Comparison of ENCODE assay signal across 8 cellular contexts in genomic region chr10:78033623-78034470, GRCh38. TPM values are rescaled to one million over a fixed set of nuclear protein-coding genes. Genes with fewer than 3 reads are reported as not detected.
A peak's percentile ranks its signal among the peaks of the same experiment; 100 is the strongest.
DNase-seq lines count a peak whose midpoint lies in the region; TF ChIP-seq lines count a peak whose summit lies in the region.

Gene RPS24, plus strand, starts transcription at chr10:78033863. Its CDS starts 39 bp downstream, at chr10:78033902.

- H3K27me3 ChIP-seq in neuron (ENCODE audit: insufficient read depth, low read length) (no peaks in the 10 kb centered on the region), subcutaneous abdominal adipose tissue (ENCODE audit: control insufficient read depth in 5 of 5, insufficient read depth in 4 of 5, low read length in 5 of 5) (no peaks in the 10 kb centered on the region)

- DNase-seq in GF-D8 (lab: John Stamatoyannopoulos, UW) (peak; percentile 94), HEK293T (ENCODE audit: extremely low spot score) (peak; percentile 92), MV-4-11 (lab: John Stamatoyannopoulos, UW) (peak; percentile 97), SK-MEL-5 (ENCODE audit: low read depth, low spot score) (peak; percentile 95), foreskin melanocyte (peak; percentile 91)
- DNase-seq in activated naive CD4-positive, alpha-beta T cell treated with Interleukin-2 at 50 U/mL for 16 hours = peak; percentile 96

- peaks cover 37% of the 10 kb centered on the region for H3K36me3 ChIP-seq in neuron (ENCODE audit: insufficient read depth, low read length)
- peaks cover 24 to 38% (median 35%) of the 10 kb centered on the region in 5 donors for H3K36me3 ChIP-seq in subcutaneous abdominal adipose tissue (ENCODE audit: control insufficient read depth in 5 of 5, insufficient read depth in 5 of 5, low read length in 5 of 5)

- in situ Hi-C loops in SK-MEL-5 (cut with HindIII; ENCODE audit: low pct_unique_long_range_greater_than_20kb, low sequenced_read_pairs) = no loop called here

- peak within 1 kb of the TSS; percentile 60 for H3K27ac ChIP-seq in subcutaneous abdominal adipose tissue (ENCODE audit: low read depth, low read length)

- POLR2A ChIA-PET in HEK293T (lab: Yijun Ruan, JAX) = interaction anchor here (0.9 kb wide), 1 partner anchor 9 kb away, joined by 5 read pairs; no protein-coding TSS in a partner anchor

- H3K4me3 ChIP-seq in neuron (ENCODE audit: low read length) = peak within 1 kb of the TSS; percentile 80
- H3K4me3 ChIP-seq in subcutaneous abdominal adipose tissue (ENCODE audit: low read depth in 1 of 5, low read length in 5 of 5) = peak within 1 kb of the TSS; percentile 96 to 99 (median 96)

- CTCF ChIA-PET in HEK293T (lab: Yijun Ruan, JAX) = no interaction called here

- no peak within 1 kb of the TSS for H2AFZ ChIP-seq in neuron (ENCODE audit: low read depth, low read length)

- H3K9me3 ChIP-seq in neuron (ENCODE audit: low read length) = no peaks in the 10 kb centered on the region
- H3K9me3 ChIP-seq in subcutaneous abdominal adipose tissue (ENCODE audit: control insufficient read depth in 5 of 5, low read length in 5 of 5) = no peaks in the 10 kb centered on the region

- H3K4me1 ChIP-seq in neuron (ENCODE audit: insufficient read depth, low read length) (peaks cover 18% of the 10 kb centered on the region), subcutaneous abdominal adipose tissue (ENCODE audit: control insufficient read depth in 5 of 5, insufficient read depth in 5 of 5, low read length in 5 of 5) (peaks cover 2 to 39% (median 24%) of the 10 kb centered on the region in 5 donors)

- peak within 1 kb of the TSS; percentile 74 to 90 (median 84) for H3K9ac ChIP-seq in subcutaneous abdominal adipose tissue (ENCODE audit: low read length in 5 of 5)

TF ChIP-seq in HEK293T, 16 proteins besides CTCF, POLR2A, EP300 and RAD21:
- TF ChIP-seq SP1 (IDR thresholded peaks at IDR 0.05) = no peak
- TF ChIP-seq LEF1 (IDR thresholded peaks at IDR 0.05; ENCODE audit: borderline replicate concordance) = no peak
- peak; percentile 72 for TF ChIP-seq PKNOX1 (IDR thresholded peaks at IDR 0.05)
- no peak for TF ChIP-seq FOXK2 (IDR thresholded peaks at IDR 0.05)
- TF ChIP-seq ELF4 (IDR thresholded peaks at IDR 0.05) = peak; percentile 88
- TF ChIP-seq SUZ12 (IDR thresholded peaks at IDR 0.05) = no peak
- TF ChIP-seq BHLHE40 (IDR thresholded peaks at IDR 0.05; ENCODE audit: borderline replicate concordance) = no peak
- no peak for TF ChIP-seq HDGF (IDR thresholded peaks at IDR 0.05; ENCODE audit: borderline replicate concordance)
- TF ChIP-seq FOXM1 (IDR thresholded peaks at IDR 0.05; ENCODE audit: borderline replicate concordance) = no peak
- no peak for TF ChIP-seq ZNF384 (IDR thresholded peaks at IDR 0.05)
- no peak for TF ChIP-seq CTBP1 (IDR thresholded peaks at IDR 0.05; ENCODE audit: borderline replicate concordance)
- 0 out of 2 replicates have a peak, but pooled peaks have one; percentile 55 for TF ChIP-seq NFRKB (IDR thresholded peaks at IDR 0.05)
- no peak for TF ChIP-seq FOXA1 (IDR thresholded peaks at IDR 0.05)
- TF ChIP-seq TARDBP (IDR thresholded peaks at IDR 0.05) = no peak
- TF ChIP-seq ARNT (IDR thresholded peaks at IDR 0.05) = peak; percentile 39; the same call in 1 of the 2 replicates
- peak; percentile 49; the same call in 1 of the 2 replicates for TF ChIP-seq L3MBTL2 (conservative IDR thresholded peaks at IDR 0.05)

RNA-seq across cellular contexts. Expression of gene RPS24, which starts in this region (rescaled TPM):
- 2,900 and 2,942 TPM in 2 replicates for total RNA-seq in SK-MEL-5 (2014; rRNA removed; shearing (Covaris generic))
- polyA plus RNA-seq in SK-MEL-5 (2015; cell fraction: cytosol; rRNA removed) = 2,131 and 2,902 TPM in 2 replicates
- polyA plus RNA-seq in SK-MEL-5 (2015; cell fraction: nucleus; rRNA removed) = 657 and 922 TPM in 2 replicates

Comparison
In these comparisons a context has a peak if more than half of its experiments do, and no peak if none do; other contexts are left out.
1. Peak in every context shown above with its lines: DNase-seq, H3K4me3 ChIP-seq and H3K27ac ChIP-seq.